Comparison of ENCODE assay signal across 30 cellular contexts in genomic region chr3:191952609-191953008, GRCh38.
"Had no signal": no experiment of that assay in that cellular context is flagged by ENCODE, and none has a peak within 500 bp of the region (broad histone marks: within the 10 kb centered on the region; RNA-seq: fewer than 3 reads in every experiment).

No MANE protein-coding gene starts in this region.

- H3K9me3 Mint-ChIP-seq: stimulated activated memory B cell treated with anti-CD40 and anti-IgM and Interleukin-4, amounts not matched to agents 10 μg/mL and 1 μg/mL and 100 μg/mL, for 72 hours had no signal

- DNase-seq: glutamatergic neuron; heart left ventricle; hypothalamus; islet precursor cell; kidney glomerular epithelial cell; left cardiac atrium; midbrain; mucosa of descending colon; naive thymus-derived CD4-positive, alpha-beta T cell; ovary; sigmoid colon; small intestine; stimulated activated CD4-positive, alpha-beta T cell treated with anti-CD3 and anti-CD28 coated beads, Interleukin-1b, Interleukin-23, amount 100 ng/mL, for 48 hours; stimulated activated CD4-positive, alpha-beta T cell treated with anti-CD3 and anti-CD28 coated beads, Interleukin-2, amount 100 ng/mL, for 48 hours; stimulated activated CD4-positive, alpha-beta T cell treated with anti-CD3 and anti-CD28 coated beads, Interleukin-4, amount 100 ng/mL, for 4 hours; stimulated activated CD8-positive, alpha-beta memory T cell treated with anti-CD3 and anti-CD28 coated beads, Interleukin-4, amount 100 ng/mL, for 48 hours; stimulated activated naive CD4-positive, alpha-beta T cell treated with Interleukin-2 at 50 U/mL for 16 hours; stimulated activated naive CD8-positive, alpha-beta T cell treated with anti-CD3 and anti-CD28 coated beads, Interleukin-15, amount 100 ng/mL, for 72 hours; substantia nigra; testis; thyroid gland; transverse colon; uterus had no signal

- H3K27ac ChIP-seq: heart left ventricle, ovary, right atrium auricular region, sigmoid colon, testis, transverse colon, uterus had no signal

- H3K36me3 Mint-ChIP-seq: naive thymus-derived CD4-positive, alpha-beta T cell; natural killer cell treated with Interleukin-12 subunit alpha and Interleukin-12 subunit beta and Interleukin-15 and Interleukin-18, amount 100 ng/mL, for 72 hours; stimulated activated memory B cell treated with anti-CD40 and anti-IgM and Interleukin-4, amounts not matched to agents 10 μg/mL and 1 μg/mL and 100 μg/mL, for 72 hours had no signal

- ATAC-seq: heart left ventricle; left cardiac atrium; left lobe of liver; mucosa of descending colon; naive thymus-derived CD4-positive, alpha-beta T cell; stimulated activated memory B cell treated with anti-CD40 and anti-IgM and Interleukin-4, amounts not matched to agents 10 μg/mL and 1 μg/mL and 100 μg/mL, for 72 hours; stimulated activated naive CD8-positive, alpha-beta T cell treated with anti-CD3 and anti-CD28 coated beads, Interleukin-15, amount 100 ng/mL, for 72 hours had no signal

- H3K4me1 ChIP-seq: heart left ventricle, right atrium auricular region, sigmoid colon, testis, transverse colon, uterus had no signal

- H3K9me3 ChIP-seq: heart left ventricle, mucosa of descending colon, ovary, right atrium auricular region, sigmoid colon, testis, thyroid gland, transverse colon, uterus had no signal

- H3K36me3 ChIP-seq: heart left ventricle, ovary, right atrium auricular region, sigmoid colon, thyroid gland, transverse colon, uterus had no signal

- H3K4me3 ChIP-seq: heart left ventricle, lung, mucosa of descending colon, ovary, right atrium auricular region, sigmoid colon, thyroid gland, transverse colon, uterus had no signal

- H3K27me3 ChIP-seq: heart left ventricle, right atrium auricular region, sigmoid colon, testis, thyroid gland, transverse colon, uterus had no signal

- H3K27ac Mint-ChIP-seq: naive thymus-derived CD4-positive, alpha-beta T cell; natural killer cell treated with Interleukin-12 subunit alpha and Interleukin-12 subunit beta and Interleukin-15 and Interleukin-18, amount 100 ng/mL, for 72 hours; progenitor cell of endocrine pancreas; stimulated activated memory B cell treated with anti-CD40 and anti-IgM and Interleukin-4, amounts not matched to agents 10 μg/mL and 1 μg/mL and 100 μg/mL, for 72 hours had no signal

- H3K4me3 Mint-ChIP-seq: naive thymus-derived CD4-positive, alpha-beta T cell; natural killer cell treated with Interleukin-12 subunit alpha and Interleukin-12 subunit beta and Interleukin-15 and Interleukin-18, amount 100 ng/mL, for 72 hours; neural crest cell; stimulated activated memory B cell treated with anti-CD40 and anti-IgM and Interleukin-4, amounts not matched to agents 10 μg/mL and 1 μg/mL and 100 μg/mL, for 72 hours; stimulated activated naive CD8-positive, alpha-beta T cell treated with anti-CD3 and anti-CD28 coated beads, Interleukin-15, amount 100 ng/mL, for 72 hours had no signal

- H3K4me1 Mint-ChIP-seq: naive thymus-derived CD4-positive, alpha-beta T cell; neural crest cell; stimulated activated memory B cell treated with anti-CD40 and anti-IgM and Interleukin-4, amounts not matched to agents 10 μg/mL and 1 μg/mL and 100 μg/mL, for 72 hours; stimulated activated naive CD8-positive, alpha-beta T cell treated with anti-CD3 and anti-CD28 coated beads, Interleukin-15, amount 100 ng/mL, for 72 hours had no signal

- H3K27me3 Mint-ChIP-seq: naive thymus-derived CD4-positive, alpha-beta T cell; natural killer cell treated with Interleukin-12 subunit alpha and Interleukin-12 subunit beta and Interleukin-15 and Interleukin-18, amount 100 ng/mL, for 72 hours; progenitor cell of endocrine pancreas; stimulated activated memory B cell treated with anti-CD40 and anti-IgM and Interleukin-4, amounts not matched to agents 10 μg/mL and 1 μg/mL and 100 μg/mL, for 72 hours; stimulated activated naive CD8-positive, alpha-beta T cell treated with anti-CD3 and anti-CD28 coated beads, Interleukin-15, amount 100 ng/mL, for 72 hours had no signal

- FAIRE-seq: small intestine had no signal
